In the genomic region with DNA sequence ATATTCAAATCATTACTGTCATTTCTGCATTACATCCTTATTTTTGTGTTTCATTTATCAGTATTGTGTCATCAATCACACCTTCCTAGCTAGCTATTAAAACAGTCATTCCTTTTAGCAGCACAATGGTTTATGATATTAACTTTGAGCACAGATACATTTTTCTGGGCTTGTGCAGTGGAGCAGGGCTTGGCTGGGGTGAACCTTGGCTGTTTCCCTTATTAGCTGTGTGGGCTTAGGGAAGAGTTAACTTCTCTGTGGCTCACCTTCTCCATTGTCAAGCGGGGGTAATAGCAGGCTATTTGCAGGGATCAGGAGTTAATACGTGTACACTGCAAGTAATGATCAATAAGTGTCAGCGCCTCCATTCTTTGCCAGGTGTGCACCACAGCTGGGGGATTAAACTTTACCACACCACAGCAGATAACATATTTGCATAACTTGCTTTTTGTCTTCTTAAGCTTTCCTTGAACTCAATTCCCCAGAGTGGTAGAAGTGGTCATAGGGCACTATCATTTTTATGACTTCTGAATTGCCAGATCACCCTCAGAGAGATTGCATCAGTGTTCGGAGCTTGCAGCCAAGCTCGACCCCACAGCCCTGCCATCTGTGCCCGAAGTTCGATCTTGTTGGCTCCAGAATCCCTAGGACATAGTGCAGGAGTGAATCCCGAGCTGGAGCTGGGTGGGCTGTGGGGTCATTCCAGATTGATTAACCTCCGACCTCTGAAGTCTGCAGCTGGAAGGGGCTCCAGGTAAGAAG, we compare ENCODE assay signal across 8 cellular contexts. TPM values are rescaled to one million over a fixed set of nuclear protein-coding genes. Genes with fewer than 3 reads are reported as not detected.
DNase-seq lines count a peak whose midpoint lies in the region; ATAC-seq and TF ChIP-seq lines count a peak whose summit lies in the region.

No MANE protein-coding gene starts in this region.

- H3K4me3 ChIP-seq in GM23338 (peak overlapping the region; percentile 93; the same call in 1 of the 2 replicates), WERI-Rb-1 (ENCODE audit: low read depth, low read length) (no peak overlapping the region), iPS-20b (ENCODE audit: low read length) (0 out of 2 replicates have a peak overlapping the region, but pooled peaks have one; percentile 95)

- H3K4me1 Mint-ChIP-seq in CD14-positive monocyte (peaks cover 39% of the 10 kb centered on the region), GM23338 (peaks cover 47% of the 10 kb centered on the region)

- H3K27me3 Mint-ChIP-seq in CD14-positive monocyte (ENCODE audit: low read depth in 3 of 3) (peaks cover 12 to 19% (median 13%) of the 10 kb centered on the region in 3 donors), GM23338 (ENCODE audit: insufficient read depth, low read depth, poor library complexity) (peaks cover 19% of the 10 kb centered on the region)

- no peak overlapping the region for H3K27ac ChIP-seq in GM23338 (ENCODE audit: low read depth)
- peak overlapping the region; percentile 92 for H3K27ac ChIP-seq in WERI-Rb-1
- no peak overlapping the region for H3K27ac ChIP-seq in iPS-20b (ENCODE audit: low read length)

- H3K36me3 ChIP-seq in GM23338 (ENCODE audit: insufficient read depth): no peaks in the 10 kb centered on the region
- peaks cover 6% of the 10 kb centered on the region for H3K36me3 ChIP-seq in WERI-Rb-1
- no peaks in the 10 kb centered on the region for H3K36me3 ChIP-seq in iPS-20b (ENCODE audit: insufficient read depth, low read depth, low read length)

- peaks cover 19% of the 10 kb centered on the region; the same call in 1 of the 2 replicates for H4K20me1 ChIP-seq in GM23338 (replicated peaks; ENCODE audit: insufficient read depth)

- H3K4me3 Mint-ChIP-seq in CD14-positive monocyte (peak overlapping the region; percentile 91 to 96), GM23338 (peak overlapping the region; percentile 88)

- DNase-seq in CD14-positive monocyte (ENCODE audit: low spot score) (no peak), GM23338 (ENCODE audit: low spot score) (no peak), WERI-Rb-1 (no peak), islet precursor cell (no peak), hippocampal formation (lab: John Stamatoyannopoulos, UW) (no peak), HPDE6-E6E7 (ENCODE audit: extremely low spot score) (no peak)

- peaks cover 26% of the 10 kb centered on the region for H3K79me2 ChIP-seq in GM23338 (replicated peaks; ENCODE audit: insufficient read depth)

- TF ChIP-seq CTCF in CD14-positive monocyte (IDR thresholded peaks at IDR 0.05) (no peak), GM23338 (conservative IDR thresholded peaks at IDR 0.05; ENCODE audit: low read depth in 2 of 2) (no peak), WERI-Rb-1 (IDR thresholded peaks at IDR 0.05; ENCODE audit: low read depth, low read length) (no peak)

- H3K9ac ChIP-seq in iPS-20b (ENCODE audit: low read depth, low read length): no peak overlapping the region

- H3K27ac Mint-ChIP-seq in CD14-positive monocyte: peak overlapping the region in 1 of 7 donors; percentile 25
- H3K27ac Mint-ChIP-seq in GM23338: no peak overlapping the region

- H3K9me3 Mint-ChIP-seq in CD14-positive monocyte (peaks cover 0 to 9% (median 5%) of the 10 kb centered on the region in 7 donors), GM23338 (no peaks in the 10 kb centered on the region; the same call in 2 of the 3 replicates)

- intact Hi-C loops in CD14-positive monocyte (cut with micrococcal nuclease): loop anchor here (5.0 kb wide), 5 partner anchors 49 to 254 kb away; a partner anchor contains a TSS

- H3K9me2 ChIP-seq in GM23338 (ENCODE audit: insufficient read depth): no peaks in the 10 kb centered on the region

- H3K36me3 Mint-ChIP-seq in CD14-positive monocyte (peaks cover 8 to 9% of the 10 kb centered on the region in 2 donors), GM23338 (ENCODE audit: low read depth) (peaks cover 3% of the 10 kb centered on the region; the same call in 2 of the 3 replicates)

- H3K4me2 ChIP-seq in GM23338: peak overlapping the region; percentile 96; the same call in 1 of the 2 replicates

- H3F3A ChIP-seq in GM23338 (replicated peaks; ENCODE audit: low read depth): 0 out of 2 replicates have a peak, but pooled peaks cover 7% of the 10 kb centered on the region

- ATAC-seq in GM23338 (no peak), GM21737 (IDR thresholded peaks at IDR 0.05; ENCODE audit: unreplicated experiment) (no peak)

- peaks cover 11% of the 10 kb centered on the region; the same call in 1 of the 2 replicates for H3K27me3 ChIP-seq in GM23338 (ENCODE audit: insufficient read depth)
- H3K27me3 ChIP-seq in WERI-Rb-1 (ENCODE audit: insufficient read depth, low read depth, severe bottlenecking): no peaks in the 10 kb centered on the region
- H3K27me3 ChIP-seq in iPS-20b (ENCODE audit: insufficient read depth, low read length): peaks cover 17% of the 10 kb centered on the region

- peak overlapping the region; percentile 99 for H2AFZ ChIP-seq in GM23338

- H3K4me1 ChIP-seq in GM23338 (ENCODE audit: insufficient read depth) (peaks cover 18% of the 10 kb centered on the region), iPS-20b (ENCODE audit: insufficient read depth, low read length) (peaks cover 5% of the 10 kb centered on the region; the same call in 1 of the 2 replicates)

- H3K9me3 ChIP-seq in WERI-Rb-1 (ENCODE audit: severe bottlenecking) (peaks cover 2% of the 10 kb centered on the region), iPS-20b (ENCODE audit: insufficient read depth, low read depth, low read length) (no peaks in the 10 kb centered on the region)

TF ChIP-seq in GM23338, 12 proteins besides CTCF, POLR2A, EP300 and RAD21 (continues in another document):
- TF ChIP-seq POLR2AphosphoS5 (IDR thresholded peaks at IDR 0.05; ENCODE audit: low read depth): no peak
- TF ChIP-seq, protein P1, sequence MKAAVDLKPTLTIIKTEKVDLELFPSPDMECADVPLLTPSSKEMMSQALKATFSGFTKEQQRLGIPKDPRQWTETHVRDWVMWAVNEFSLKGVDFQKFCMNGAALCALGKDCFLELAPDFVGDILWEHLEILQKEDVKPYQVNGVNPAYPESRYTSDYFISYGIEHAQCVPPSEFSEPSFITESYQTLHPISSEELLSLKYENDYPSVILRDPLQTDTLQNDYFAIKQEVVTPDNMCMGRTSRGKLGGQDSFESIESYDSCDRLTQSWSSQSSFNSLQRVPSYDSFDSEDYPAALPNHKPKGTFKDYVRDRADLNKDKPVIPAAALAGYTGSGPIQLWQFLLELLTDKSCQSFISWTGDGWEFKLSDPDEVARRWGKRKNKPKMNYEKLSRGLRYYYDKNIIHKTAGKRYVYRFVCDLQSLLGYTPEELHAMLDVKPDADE (IDR thresholded peaks at IDR 0.05): no peak
- TF ChIP-seq JUNB (IDR thresholded peaks at IDR 0.05; ENCODE audit: unreplicated experiment): no peak
- TF ChIP-seq, protein P2, sequence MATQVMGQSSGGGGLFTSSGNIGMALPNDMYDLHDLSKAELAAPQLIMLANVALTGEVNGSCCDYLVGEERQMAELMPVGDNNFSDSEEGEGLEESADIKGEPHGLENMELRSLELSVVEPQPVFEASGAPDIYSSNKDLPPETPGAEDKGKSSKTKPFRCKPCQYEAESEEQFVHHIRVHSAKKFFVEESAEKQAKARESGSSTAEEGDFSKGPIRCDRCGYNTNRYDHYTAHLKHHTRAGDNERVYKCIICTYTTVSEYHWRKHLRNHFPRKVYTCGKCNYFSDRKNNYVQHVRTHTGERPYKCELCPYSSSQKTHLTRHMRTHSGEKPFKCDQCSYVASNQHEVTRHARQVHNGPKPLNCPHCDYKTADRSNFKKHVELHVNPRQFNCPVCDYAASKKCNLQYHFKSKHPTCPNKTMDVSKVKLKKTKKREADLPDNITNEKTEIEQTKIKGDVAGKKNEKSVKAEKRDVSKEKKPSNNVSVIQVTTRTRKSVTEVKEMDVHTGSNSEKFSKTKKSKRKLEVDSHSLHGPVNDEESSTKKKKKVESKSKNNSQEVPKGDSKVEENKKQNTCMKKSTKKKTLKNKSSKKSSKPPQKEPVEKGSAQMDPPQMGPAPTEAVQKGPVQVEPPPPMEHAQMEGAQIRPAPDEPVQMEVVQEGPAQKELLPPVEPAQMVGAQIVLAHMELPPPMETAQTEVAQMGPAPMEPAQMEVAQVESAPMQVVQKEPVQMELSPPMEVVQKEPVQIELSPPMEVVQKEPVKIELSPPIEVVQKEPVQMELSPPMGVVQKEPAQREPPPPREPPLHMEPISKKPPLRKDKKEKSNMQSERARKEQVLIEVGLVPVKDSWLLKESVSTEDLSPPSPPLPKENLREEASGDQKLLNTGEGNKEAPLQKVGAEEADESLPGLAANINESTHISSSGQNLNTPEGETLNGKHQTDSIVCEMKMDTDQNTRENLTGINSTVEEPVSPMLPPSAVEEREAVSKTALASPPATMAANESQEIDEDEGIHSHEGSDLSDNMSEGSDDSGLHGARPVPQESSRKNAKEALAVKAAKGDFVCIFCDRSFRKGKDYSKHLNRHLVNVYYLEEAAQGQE (IDR thresholded peaks at IDR 0.05; ENCODE audit: unreplicated experiment): no peak
- TF ChIP-seq NANOG (IDR thresholded peaks at IDR 0.05; ENCODE audit: borderline replicate concordance): no peak

RNA-seq across cellular contexts. Expression of a gene that starts 1.5 kb away (rescaled TPM):
- polyA plus RNA-seq in CD14-positive monocyte: 10 to 100 TPM; 26.7 to 33.2 TPM
- 61.9 and 64.0 TPM in 2 replicates for total RNA-seq in GM23338 (2014; rRNA removed; shearing (Covaris generic))
- 15.6 and 15.9 TPM in 2 replicates for polyA plus RNA-seq in GM23338 (2016; fragmentation: Nextera tagmentation; extraction: Ambion mirVana)

RNA-seq across cellular contexts. Expression of a gene that starts 50.9 kb away (rescaled TPM):
- 10 to 100 TPM; 36.2 to 47.0 TPM for polyA plus RNA-seq in CD14-positive monocyte
- 45.9 TPM in 2 replicates for total RNA-seq in GM23338 (2014; rRNA removed; shearing (Covaris generic))
- polyA plus RNA-seq in GM23338 (2016; fragmentation: Nextera tagmentation; extraction: Ambion mirVana): 19.0 and 19.3 TPM in 2 replicates
